14 cellular contexts compared by ENCODE assay signal in the genomic region with DNA sequence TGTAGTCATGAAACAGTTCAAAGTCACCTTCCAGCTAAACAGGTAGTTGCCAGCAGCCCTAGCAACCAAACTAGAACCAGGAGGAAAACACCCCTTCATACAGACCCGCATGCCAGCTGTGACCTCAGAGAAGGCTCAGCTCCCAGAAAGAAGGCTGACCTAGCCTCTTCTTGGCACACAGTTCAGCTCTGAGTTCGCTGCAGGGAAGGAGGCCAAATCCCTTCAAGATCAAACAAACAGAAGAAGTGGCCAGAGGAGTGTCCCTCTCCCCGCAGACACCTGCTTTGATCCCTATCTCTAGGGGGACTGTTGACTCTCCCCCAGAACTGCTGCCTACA. TPM values are rescaled to one million over a fixed set of nuclear protein-coding genes. Genes with fewer than 3 reads are reported as not detected.
DNase-seq lines count a peak whose midpoint lies in the region; ATAC-seq, FAIRE-seq and TF ChIP-seq lines count a peak whose summit lies in the region.
"Had no signal": no experiment of that assay in that cellular context is flagged by ENCODE, and none has a peak within 500 bp of the region (broad histone marks: within the 10 kb centered on the region; RNA-seq: fewer than 3 reads in every experiment).

No MANE protein-coding gene starts in this region.

- no peak for TF ChIP-seq CTCF in fibroblast of the aortic adventitia (IDR thresholded peaks at IDR 0.05; ENCODE audit: insufficient read depth, low read length)

- no peak for ATAC-seq in T-helper 17 cell
- ATAC-seq in HG03457 (IDR thresholded peaks at IDR 0.05; ENCODE audit: unreplicated experiment), result no peak

- H3K4me3 ChIP-seq in fibroblast of the aortic adventitia (ENCODE audit: low read depth, low read length), result no peak overlapping the region

- no peak for FAIRE-seq in urothelium cell line (lab: Jason Lieb, UNC)

- CTCF ChIA-PET in activated CD4-positive, alpha-beta memory T cell treated with anti-CD3 and anti-CD28 coated beads for 36 hours (lab: Charles Lee), result interaction anchor here (2.5 kb wide), 1 partner anchor 16 kb away, joined by 10 read pairs; no protein-coding TSS in a partner anchor
- CTCF ChIA-PET in activated CD4-positive, alpha-beta memory T cell treated with anti-CD3 and anti-CD28 coated beads, Interleukin-2, amount 10 ng/mL, durations not matched to agents 7 days and 5 days (lab: Charles Lee), result interaction anchor here (1.1 kb wide), 1 partner anchor 15 kb away, joined by 3 read pairs; no protein-coding TSS in a partner anchor

- peak; percentile 51 for DNase-seq in activated CD4-positive, alpha-beta memory T cell treated with anti-CD3 and anti-CD28 coated beads for 36 hours
- DNase-seq in activated CD4-positive, alpha-beta memory T cell treated with anti-CD3 and anti-CD28 coated beads, Interleukin-2, amount 10 ng/mL, durations not matched to agents 7 days and 5 days, result no peak
- DNase-seq in T-helper 17 cell (no peak), fibroblast of the aortic adventitia (ENCODE audit: low read depth) (peak; percentile 62), renal cortical epithelial cell (ENCODE audit: low read depth) (peak; percentile 51), urothelium cell line (ENCODE audit: low spot score) (no peak), kidney tubule cell (ENCODE audit: low spot score) (no peak)
- DNase-seq: activated CD4-positive, alpha-beta T cell treated with anti-CD3 and anti-CD28 coated beads for 1 hour; foreskin melanocyte; HFFc6; mesendoderm; NCI-H1417 treated with DMSO at 0.1 percent for 48 hours had no signal

- H3K36me3 Mint-ChIP-seq in activated CD4-positive, alpha-beta memory T cell treated with anti-CD3 and anti-CD28 coated beads for 36 hours, result peaks cover 29% of the 10 kb centered on the region
- H3K36me3 Mint-ChIP-seq in activated CD4-positive, alpha-beta memory T cell treated with anti-CD3 and anti-CD28 coated beads, Interleukin-2, amount 10 ng/mL, durations not matched to agents 7 days and 5 days (ENCODE audit: low read depth), result peaks cover 31% of the 10 kb centered on the region
- H3K36me3 Mint-ChIP-seq in T-helper 17 cell (ENCODE audit: low read depth), result no peaks in the 10 kb centered on the region

- H3K4me1 Mint-ChIP-seq in activated CD4-positive, alpha-beta memory T cell treated with anti-CD3 and anti-CD28 coated beads for 36 hours (ENCODE audit: low read depth), result peaks cover 52% of the 10 kb centered on the region
- peaks cover 19% of the 10 kb centered on the region for H3K4me1 Mint-ChIP-seq in activated CD4-positive, alpha-beta memory T cell treated with anti-CD3 and anti-CD28 coated beads, Interleukin-2, amount 10 ng/mL, durations not matched to agents 7 days and 5 days
- H3K4me1 Mint-ChIP-seq in T-helper 17 cell, result peaks cover 41% of the 10 kb centered on the region

- H3K27me3 Mint-ChIP-seq in activated CD4-positive, alpha-beta memory T cell treated with anti-CD3 and anti-CD28 coated beads for 36 hours, result no peaks in the 10 kb centered on the region
- H3K27me3 Mint-ChIP-seq in activated CD4-positive, alpha-beta memory T cell treated with anti-CD3 and anti-CD28 coated beads, Interleukin-2, amount 10 ng/mL, durations not matched to agents 7 days and 5 days, result no peaks in the 10 kb centered on the region
- no peaks in the 10 kb centered on the region for H3K27me3 Mint-ChIP-seq in T-helper 17 cell
- H3K27me3 Mint-ChIP-seq: B cell had no signal

- H3K27ac Mint-ChIP-seq in activated CD4-positive, alpha-beta memory T cell treated with anti-CD3 and anti-CD28 coated beads for 36 hours, result peak overlapping the region; percentile 77
- no peak overlapping the region for H3K27ac Mint-ChIP-seq in activated CD4-positive, alpha-beta memory T cell treated with anti-CD3 and anti-CD28 coated beads, Interleukin-2, amount 10 ng/mL, durations not matched to agents 7 days and 5 days
- peak overlapping the region; percentile 70 for H3K27ac Mint-ChIP-seq in T-helper 17 cell
- H3K27ac Mint-ChIP-seq: B cell, HFFc6 had no signal

- H3K9me3 Mint-ChIP-seq in activated CD4-positive, alpha-beta memory T cell treated with anti-CD3 and anti-CD28 coated beads for 36 hours, result no peaks in the 10 kb centered on the region
- H3K9me3 Mint-ChIP-seq in activated CD4-positive, alpha-beta memory T cell treated with anti-CD3 and anti-CD28 coated beads, Interleukin-2, amount 10 ng/mL, durations not matched to agents 7 days and 5 days, result no peaks in the 10 kb centered on the region
- H3K9me3 Mint-ChIP-seq: HFFc6 had no signal

- intact Hi-C loops in activated CD4-positive, alpha-beta memory T cell treated with anti-CD3 and anti-CD28 coated beads for 36 hours (cut with micrococcal nuclease), result loop anchor here (1.0 kb wide), 1 partner anchor 8 kb away; no protein-coding TSS in a partner anchor

- POLR2A ChIA-PET in activated CD4-positive, alpha-beta memory T cell treated with anti-CD3 and anti-CD28 coated beads for 36 hours (lab: Charles Lee), result interaction anchor here (0.6 kb wide), 1 partner anchor 123 kb away, joined by 3 read pairs; the partner anchor contains the start of gene LEF1
- POLR2A ChIA-PET in activated CD4-positive, alpha-beta memory T cell treated with anti-CD3 and anti-CD28 coated beads, Interleukin-2, amount 10 ng/mL, durations not matched to agents 7 days and 5 days (lab: Charles Lee), result no interaction called here

- no peaks in the 10 kb centered on the region for H3K9me3 ChIP-seq in T-helper 17 cell (ENCODE audit: control insufficient read depth, low read length, poor library complexity, severe bottlenecking)

- no peak overlapping the region for H3K4me3 Mint-ChIP-seq in activated CD4-positive, alpha-beta memory T cell treated with anti-CD3 and anti-CD28 coated beads for 36 hours
- H3K4me3 Mint-ChIP-seq in activated CD4-positive, alpha-beta memory T cell treated with anti-CD3 and anti-CD28 coated beads, Interleukin-2, amount 10 ng/mL, durations not matched to agents 7 days and 5 days, result no peak overlapping the region
- peak overlapping the region; percentile 28 for H3K4me3 Mint-ChIP-seq in T-helper 17 cell
- H3K4me3 Mint-ChIP-seq: B cell, HFFc6 had no signal

RNA-seq across cellular contexts. Expression of gene HADH, which starts 56.0 kb away (rescaled TPM):
- 10 to 100 TPM; 49.0 to 50.6 TPM for total RNA-seq in activated CD4-positive, alpha-beta memory T cell treated with anti-CD3 and anti-CD28 coated beads for 36 hours
- 10 to 100 TPM; 38.0 to 38.6 TPM for total RNA-seq in activated CD4-positive, alpha-beta memory T cell treated with anti-CD3 and anti-CD28 coated beads, Interleukin-2, amount 10 ng/mL, durations not matched to agents 7 days and 5 days
- total RNA-seq in T-helper 17 cell (10 to 100 TPM; 10.5 to 13.3 TPM), fibroblast of the aortic adventitia (ENCODE audit: low replicate concordance) (4.3 and 14.1 TPM in 2 replicates), renal cortical epithelial cell (15.1 and 41.7 TPM in 2 replicates)

Comparison
In these comparisons a context has a peak if more than half of its experiments do, and no peak if none do; other contexts are left out.
1. DNase-seq: peak in activated CD4-positive, alpha-beta memory T cell treated with anti-CD3 and anti-CD28 coated beads for 36 hours (single experiment), fibroblast of the aortic adventitia (single experiment) and renal cortical epithelial cell (single experiment); none in activated CD4-positive, alpha-beta memory T cell treated with anti-CD3 and anti-CD28 coated beads, Interleukin-2, amount 10 ng/mL, durations not matched to agents 7 days and 5 days (single experiment), T-helper 17 cell (0 of 3), urothelium cell line (single experiment) and kidney tubule cell (single experiment).